8 cellular contexts compared by ENCODE assay signal in genomic region chr14:100108042-100108825, GRCh38. TPM values are rescaled to one million over a fixed set of nuclear protein-coding genes. Genes with fewer than 3 reads are reported as not detected.
A peak's percentile ranks its signal among the peaks of the same experiment; 100 is the strongest.
DNase-seq lines count a peak whose midpoint lies in the region; ATAC-seq and TF ChIP-seq lines count a peak whose summit lies in the region.

No MANE protein-coding gene starts in this region.

- TF ChIP-seq CTCF in Peyer's patch (IDR thresholded peaks at IDR 0.05) (peak; percentile 71 to 90 (median 88)), fibroblast of pulmonary artery (IDR thresholded peaks at IDR 0.05; ENCODE audit: low read length, missing control alignments) (peak; percentile 88)

- H3K27ac ChIP-seq in Peyer's patch (peak overlapping the region in 1 of 4 donors; percentile 27), temporal lobe (ENCODE audit: low read depth, low read length) (peak overlapping the region; percentile 60)

- peak; percentile 70 for ATAC-seq in GM21390 (IDR thresholded peaks at IDR 0.05; ENCODE audit: unreplicated experiment)

- peak; percentile 79 for TF ChIP-seq RAD21 in Ishikawa (IDR thresholded peaks at IDR 0.05; ENCODE audit: low read depth)

- H3K4me3 ChIP-seq in Peyer's patch (no peak overlapping the region), fibroblast of pulmonary artery (replicated peaks; ENCODE audit: low read depth, low read length) (no peak overlapping the region)

- H3K9me3 ChIP-seq in Peyer's patch: no peaks in the 10 kb centered on the region

- H3K27me3 ChIP-seq in Peyer's patch: no peaks in the 10 kb centered on the region

- peaks cover 0 to 38% (median 6%) of the 10 kb centered on the region in 4 donors for H3K4me1 ChIP-seq in Peyer's patch

- TF ChIP-seq POLR2A in Peyer's patch (IDR thresholded peaks at IDR 0.05): no peak

- no peaks in the 10 kb centered on the region for H3K36me3 ChIP-seq in Peyer's patch

- DNase-seq in COLO668 (lab: John Stamatoyannopoulos, UW; ENCODE audit: unreplicated experiment): peak; percentile 81
- DNase-seq in Peyer's patch: peak; percentile 86 to 94 (median 87)
- peak; percentile 79 for DNase-seq in activated T-helper 1 cell treated with anti-CD3 and anti-CD28 coated beads, Interleukin-2, amount 50 U/mL, for 16 hours (ENCODE audit: low read depth in 1 of 2, low spot score in 1 of 2)
- DNase-seq in fibroblast of pulmonary artery (ENCODE audit: low read depth): peak; percentile 75
- peak in 51 of 56 donors; percentile 18 to 86 (median 65) for DNase-seq in nucleus accumbens (lab: John Stamatoyannopoulos, UW)

- no peak for TF ChIP-seq EP300 in Ishikawa (IDR thresholded peaks at IDR 0.05; ENCODE audit: borderline replicate concordance)

TF ChIP-seq in Ishikawa, 13 proteins besides CTCF, POLR2A, EP300 and RAD21:
- TF ChIP-seq MAX (IDR thresholded peaks at IDR 0.05): peak; percentile 66
- no peak for TF ChIP-seq YY1 (IDR thresholded peaks at IDR 0.05; ENCODE audit: low read depth)

RNA-seq across cellular contexts. Expression of gene EVL, which starts 43.0 kb away (rescaled TPM):
- total RNA-seq in Peyer's patch (100 to 1,000 TPM in 2 of 4 donors, 10 to 100 TPM in 2; 44.9 to 409 (median 110) TPM), temporal lobe (89.5 TPM)

RNA-seq across cellular contexts. Expression of gene DEGS2, which starts 51.2 kb away (rescaled TPM):
- 10 to 100 TPM; 13.2 to 96.5 (median 77.8) TPM for total RNA-seq in Peyer's patch
- 2.2 TPM for total RNA-seq in temporal lobe
